ENCODE assay signal across 28 cellular contexts in the genomic region with DNA sequence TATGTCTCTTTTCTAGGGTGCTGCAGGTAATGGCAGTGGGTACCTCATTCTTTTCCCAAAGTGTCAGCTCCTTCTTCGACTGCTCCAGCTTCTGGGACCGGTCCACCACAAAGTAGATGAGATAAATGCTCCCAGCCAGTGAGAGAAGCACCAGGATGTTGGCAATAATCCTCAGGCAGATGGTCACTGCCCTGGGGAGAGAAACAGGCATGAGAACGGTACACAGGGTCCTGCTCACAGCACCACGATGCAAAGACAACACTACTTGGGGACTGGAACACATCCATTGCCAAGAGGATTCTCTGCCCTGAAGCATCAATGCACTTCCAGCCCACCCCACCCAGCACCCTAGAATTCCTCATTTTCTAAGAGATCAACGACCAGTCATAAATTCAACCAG. TPM values are rescaled to one million over a fixed set of nuclear protein-coding genes. Genes with fewer than 3 reads are reported as not detected.
"Had no signal": no experiment of that assay in that cellular context is flagged by ENCODE, and none has a peak within 500 bp of the region (broad histone marks: within the 10 kb centered on the region; RNA-seq: fewer than 3 reads in every experiment).

No MANE protein-coding gene starts in this region.

- H3K9me3 ChIP-seq: gastrocnemius medialis, lower lobe of right lung, neutrophil, prostate gland, right atrium auricular region, stomach, thyroid gland, vagina had no signal

- H3K27ac ChIP-seq: gastrocnemius medialis, lower lobe of right lung, neutrophil, prostate gland, right atrium auricular region, stomach, thyroid gland, vagina had no signal

- H3K4me1 ChIP-seq: gastrocnemius medialis, lower lobe of right lung, prostate gland, right atrium auricular region, stomach, thyroid gland, vagina had no signal

- H3K4me3 ChIP-seq: gastrocnemius medialis, lower lobe of right lung, prostate gland, right atrium auricular region, smooth muscle cell, stomach, thyroid gland, vagina had no signal

- H3K36me3 Mint-ChIP-seq: natural killer cell; stimulated activated effector memory CD8-positive, alpha-beta T cell treated with anti-CD3 and anti-CD28 coated beads, Interleukin-12 subunit alpha, Interleukin-12 subunit beta, amount 100 ng/mL, for 72 hours had no signal

- H3K4me3 Mint-ChIP-seq: memory B cell; natural killer cell; stimulated activated effector memory CD8-positive, alpha-beta T cell treated with anti-CD3 and anti-CD28 coated beads, Interleukin-12 subunit alpha, Interleukin-12 subunit beta, amount 100 ng/mL, for 72 hours had no signal

- H3K4me1 Mint-ChIP-seq: memory B cell; stimulated activated effector memory CD8-positive, alpha-beta T cell treated with anti-CD3 and anti-CD28 coated beads, Interleukin-12 subunit alpha, Interleukin-12 subunit beta, amount 100 ng/mL, for 72 hours had no signal

- H3K27ac Mint-ChIP-seq: memory B cell; natural killer cell; stimulated activated effector memory CD8-positive, alpha-beta T cell treated with anti-CD3 and anti-CD28 coated beads, Interleukin-12 subunit alpha, Interleukin-12 subunit beta, amount 100 ng/mL, for 72 hours had no signal

- H3K27me3 ChIP-seq: gastrocnemius medialis, neutrophil, right atrium auricular region, stomach, thyroid gland, vagina had no signal

- H3K36me3 ChIP-seq: gastrocnemius medialis, lower lobe of right lung, prostate gland, right atrium auricular region, stomach, thyroid gland, vagina had no signal

- ATAC-seq: gastrocnemius medialis; left ventricle myocardium superior; lower lobe of right lung; natural killer cell; sciatic nerve; stimulated activated effector memory CD8-positive, alpha-beta T cell treated with anti-CD3 and anti-CD28 coated beads, Interleukin-12 subunit alpha, Interleukin-12 subunit beta, amount 100 ng/mL, for 72 hours had no signal

- DNase-seq: cortex of kidney; foreskin fibroblast; gastrocnemius medialis; head of caudate nucleus; left ventricle myocardium superior; lower lobe of right lung; natural killer cell; stimulated activated CD4-positive, alpha-beta T cell treated with anti-CD3 and anti-CD28 coated beads, Interleukin-2, amount 100 ng/mL, for 24 hours; stimulated activated CD4-positive, alpha-beta T cell treated with anti-CD3 and anti-CD28 coated beads, Interleukin-4, amount 100 ng/mL, for 24 hours; stimulated activated naive CD4-positive, alpha-beta T cell treated with Interleukin-2 at 50 U/mL for 16 hours; stomach; thyroid gland; trophoblast cell had no signal

RNA-seq across cellular contexts. Expression of gene TMC3, which starts 22.4 kb away (rescaled TPM):
- total RNA-seq: dermis microvascular lymphatic vessel endothelial cell, gastrocnemius medialis, glomerular endothelial cell, left ventricle myocardium superior, lower lobe of right lung, mononuclear cell, natural killer cell, right atrium auricular region, smooth muscle cell, subcutaneous adipose tissue had no signal
- polyA plus RNA-seq: esophagus, keratinocyte, neural cell, smooth muscle cell had no signal
